18 cellular contexts compared by ENCODE assay signal in genomic region chr15:20344601-20345400, GRCh38.
DNase-seq lines count a peak whose midpoint lies in the region; ATAC-seq, FAIRE-seq and TF ChIP-seq lines count a peak whose summit lies in the region.
"Had no signal": no experiment of that assay in that cellular context is flagged by ENCODE, and none has a peak within 500 bp of the region (broad histone marks: within the 10 kb centered on the region; RNA-seq: fewer than 3 reads in every experiment).

No MANE protein-coding gene starts in this region.

- H3K36me3 ChIP-seq in left ventricle myocardium inferior: no peaks in the 10 kb centered on the region

- ATAC-seq in Right ventricle myocardium inferior (no peak), left lobe of liver (no peak), HG03139 (IDR thresholded peaks at IDR 0.05; ENCODE audit: unreplicated experiment) (no peak)
- ATAC-seq: left colon, T-helper 17 cell had no signal

- H3K4me1 ChIP-seq in left ventricle myocardium inferior: no peaks in the 10 kb centered on the region

- DNase-seq in Right ventricle myocardium inferior (ENCODE audit: missing footprints): peak; percentile 66
- DNase-seq in left ventricle myocardium inferior: no peak
- peak; percentile 33 for DNase-seq in RPMI8226
- DNase-seq in left lobe of liver (ENCODE audit: low spot score): peak; percentile 49
- peak; percentile 11 for DNase-seq in urothelium cell line (ENCODE audit: low spot score)
- DNase-seq in NCI-H1105 (lab: John Stamatoyannopoulos, UW): no peak
- no peak for DNase-seq in GOT3 (lab: John Stamatoyannopoulos, UW)
- DNase-seq: amygdala; Calu3; cortex of kidney; Karpas-422; naive B cell; NCI-H187; NCI-H774; stimulated activated naive CD4-positive, alpha-beta T cell treated with Interleukin-2 at 50 U/mL for 16 hours; T-helper 17 cell had no signal

- H3K27ac ChIP-seq in left ventricle myocardium inferior (replicated peaks): no peak overlapping the region

- intact Hi-C loops in Right ventricle myocardium inferior (cut with DNase I): loop anchor here (5.0 kb wide), 1 partner anchor 82 kb away; no protein-coding TSS in a partner anchor
- intact Hi-C loops in left ventricle myocardium inferior (cut with micrococcal nuclease): no loop called here

- no peak for TF ChIP-seq CTCF in left ventricle myocardium inferior (IDR thresholded peaks at IDR 0.05; ENCODE audit: borderline replicate concordance)

- no peak overlapping the region for H3K4me3 ChIP-seq in left ventricle myocardium inferior

- H3K27me3 ChIP-seq in left ventricle myocardium inferior (ENCODE audit: low read depth): peaks cover 36% of the 10 kb centered on the region

- FAIRE-seq in urothelium cell line (lab: Jason Lieb, UNC): no peak

- H3K9me3 ChIP-seq in left ventricle myocardium inferior (replicated peaks): peaks cover 40% of the 10 kb centered on the region

Comparison
In these comparisons a context has a peak if more than half of its experiments do, and no peak if none do; other contexts are left out.
1. DNase-seq: peak in Right ventricle myocardium inferior (single experiment), RPMI8226 (single experiment), left lobe of liver (single experiment) and urothelium cell line (single experiment); none in left ventricle myocardium inferior (single experiment), NCI-H1105 (single experiment) and GOT3 (single experiment).